Comparison of ENCODE assay signal across 25 cellular contexts in the genomic region with DNA sequence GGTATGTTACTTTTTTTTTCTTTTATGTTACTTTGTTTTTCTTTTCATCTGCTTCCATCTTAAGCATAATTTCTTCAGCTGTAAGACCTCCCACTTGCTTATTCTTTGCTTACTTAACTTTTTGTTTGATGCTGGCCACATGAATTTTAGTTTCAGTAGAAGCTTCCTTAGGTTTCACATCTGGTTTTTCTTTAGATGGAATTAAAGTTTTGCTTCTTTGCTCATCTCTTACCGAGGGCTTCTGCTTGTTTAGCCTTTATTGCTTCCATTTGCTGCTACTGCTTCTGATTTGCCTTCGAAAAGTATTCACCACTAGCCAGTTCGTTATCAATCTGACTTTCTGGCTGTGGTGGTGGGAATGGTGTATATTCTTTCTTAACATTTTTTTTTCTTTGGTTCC.
"Had no signal": no experiment of that assay in that cellular context is flagged by ENCODE, and none has a peak within 500 bp of the region (broad histone marks: within the 10 kb centered on the region; RNA-seq: fewer than 3 reads in every experiment).

No MANE protein-coding gene starts in this region.

- ATAC-seq: activated CD8-positive, alpha-beta memory T cell treated with anti-CD3 and anti-CD28 coated beads, Interleukin-2, amount 10 ng/mL, durations not matched to agents 7 days and 5 days; activated CD8-positive, alpha-beta T cell treated with anti-CD3 and anti-CD28 coated beads, Interleukin-2, amount 10 ng/mL, durations not matched to agents 7 days and 5 days; activated T-helper 17 cell treated with anti-CD3 and anti-CD28 coated beads, Interleukin-2, amount 50 U/mL, for 72 hours; body of pancreas had no signal

- H3K27ac Mint-ChIP-seq: activated CD8-positive, alpha-beta memory T cell treated with anti-CD3 and anti-CD28 coated beads, Interleukin-2, amount 10 ng/mL, durations not matched to agents 7 days and 5 days; activated CD8-positive, alpha-beta T cell treated with anti-CD3 and anti-CD28 coated beads, Interleukin-2, amount 10 ng/mL, durations not matched to agents 7 days and 5 days; activated T-helper 17 cell treated with anti-CD3 and anti-CD28 coated beads, Interleukin-2, amount 50 U/mL, for 72 hours; T-helper 1 cell treated with Interleukin-12 subunit alpha and Interleukin-12 subunit beta and Interleukin-4 antibody, amounts not matched to agents 30 μg/mL and 1 μg/mL, for 36 hours had no signal

- H3K4me1 ChIP-seq: ascending aorta, body of pancreas, Peyer's patch, SJCRH30 had no signal

- H3K27me3 ChIP-seq: ascending aorta, body of pancreas, Peyer's patch, SJCRH30 had no signal

- DNase-seq: activated CD4-positive, alpha-beta T cell treated with anti-CD3 and anti-CD28 coated beads for 48 hours; activated CD4-positive, alpha-beta T cell treated with anti-CD3 and anti-CD28 coated beads, Interleukin-2, amount 50 U/mL, for 4 hours; activated CD4-positive, CD25-positive, alpha-beta regulatory T cell treated with anti-CD3 and anti-CD28 coated beads, Interleukin-2, amount 50 U/mL, for 72 hours; activated CD8-positive, alpha-beta memory T cell treated with anti-CD3 and anti-CD28 coated beads, Interleukin-2, amount 10 ng/mL, durations not matched to agents 7 days and 5 days; activated CD8-positive, alpha-beta T cell treated with anti-CD3 and anti-CD28 coated beads, Interleukin-2, amount 10 ng/mL, durations not matched to agents 7 days and 5 days; activated gamma-delta T cell; activated naive CD4-positive, alpha-beta T cell treated with anti-CD3 and anti-CD28 coated beads, Interleukin-2, amount 50 U/mL, for 16 hours; activated T-cell treated with anti-CD3 and anti-CD28 coated beads, Interleukin-2, amount 50 U/mL, for 48 hours; amniotic stem cell; body of pancreas; central memory CD4-positive, alpha-beta T cell; Kasumi-1; NCI-H1092; NCI-H1417; NCI-H1694; NCI-H2081; NCI-H510A treated with DMSO at 0.1 percent for 48 hours; NCI-H69; Peyer's patch; Right ventricle myocardium superior; SJCRH30 had no signal

- H3K27me3 Mint-ChIP-seq: activated CD8-positive, alpha-beta memory T cell treated with anti-CD3 and anti-CD28 coated beads, Interleukin-2, amount 10 ng/mL, durations not matched to agents 7 days and 5 days; activated T-helper 17 cell treated with anti-CD3 and anti-CD28 coated beads, Interleukin-2, amount 50 U/mL, for 72 hours had no signal

- H3K9me3 ChIP-seq: ascending aorta, body of pancreas, Peyer's patch, SJCRH30 had no signal

- H3K9me3 Mint-ChIP-seq: activated T-helper 17 cell treated with anti-CD3 and anti-CD28 coated beads, Interleukin-2, amount 50 U/mL, for 72 hours; T-helper 1 cell treated with Interleukin-12 subunit alpha and Interleukin-12 subunit beta and Interleukin-4 antibody, amounts not matched to agents 30 μg/mL and 1 μg/mL, for 36 hours had no signal

- H3K4me3 ChIP-seq: ascending aorta, body of pancreas, Peyer's patch, SJCRH30 had no signal

- H3K4me3 Mint-ChIP-seq: activated CD8-positive, alpha-beta memory T cell treated with anti-CD3 and anti-CD28 coated beads, Interleukin-2, amount 10 ng/mL, durations not matched to agents 7 days and 5 days; activated CD8-positive, alpha-beta T cell treated with anti-CD3 and anti-CD28 coated beads, Interleukin-2, amount 10 ng/mL, durations not matched to agents 7 days and 5 days; activated T-helper 17 cell treated with anti-CD3 and anti-CD28 coated beads, Interleukin-2, amount 50 U/mL, for 72 hours; T-helper 1 cell treated with Interleukin-12 subunit alpha and Interleukin-12 subunit beta and Interleukin-4 antibody, amounts not matched to agents 30 μg/mL and 1 μg/mL, for 36 hours had no signal

- H3K27ac ChIP-seq: ascending aorta, body of pancreas, Peyer's patch, RWPE1, SJCRH30 had no signal

- H3K4me1 Mint-ChIP-seq: activated CD8-positive, alpha-beta memory T cell treated with anti-CD3 and anti-CD28 coated beads, Interleukin-2, amount 10 ng/mL, durations not matched to agents 7 days and 5 days had no signal
